ENCODE assay signal across 23 cellular contexts in the genomic region with DNA sequence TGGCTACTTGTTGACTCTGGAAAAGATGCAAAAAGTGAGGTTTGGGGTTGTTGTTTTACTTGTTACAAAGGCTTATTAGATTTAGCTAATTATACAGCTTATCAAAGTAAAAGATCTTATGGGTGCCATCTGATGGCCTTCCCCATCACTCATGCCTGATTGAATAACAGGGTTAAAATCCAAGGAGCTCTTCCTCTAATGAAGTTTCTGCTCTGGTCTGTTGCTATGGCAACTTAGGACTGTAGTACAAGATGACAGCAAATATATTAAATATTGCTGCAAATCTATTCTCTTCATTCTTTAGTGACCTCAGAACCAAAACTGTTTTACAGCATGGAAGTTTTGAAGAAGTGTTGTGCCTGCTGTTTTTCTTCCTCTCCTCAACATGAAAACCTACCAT.
"Had no signal": no experiment of that assay in that cellular context is flagged by ENCODE, and none has a peak within 500 bp of the region (broad histone marks: within the 10 kb centered on the region; RNA-seq: fewer than 3 reads in every experiment).

No MANE protein-coding gene starts in this region.

- H3K4me1 ChIP-seq: SJSA1 had no signal

- ATAC-seq: HepG2 had no signal

- H3K4me2 ChIP-seq: KMS-11 had no signal

- H3K4me3 ChIP-seq: SJSA1 had no signal

- H3K27ac ChIP-seq: KMS-11, SJSA1 had no signal

- H3K36me3 ChIP-seq: SJSA1 had no signal

- H3K27me3 ChIP-seq: SJSA1 had no signal

- DNase-seq: IMR-90, Kasumi-1, MM.1S, NCI-H1048, NCI-H1105, NCI-H1417, NCI-H1436 treated with DMSO at 0.1 percent for 48 hours, NCI-H1694, NCI-H1930, NCI-H2081, NCI-H2107, NCI-H2171 treated with DMSO at 0.1 percent for 48 hours, NCI-H345, NCI-H446 treated with DMSO at 0.1 percent for 48 hours, NCI-H510A treated with DMSO at 0.1 percent for 48 hours, NCI-H526, Right ventricle myocardium superior, RPMI8226, SIG-M5 had no signal

- H3K9me3 ChIP-seq: SJSA1 had no signal

- H3K9ac ChIP-seq: KMS-11 had no signal

- FAIRE-seq: HepG2, RCC 7860 had no signal
